16 cellular contexts compared by ENCODE assay signal in the genomic region with DNA sequence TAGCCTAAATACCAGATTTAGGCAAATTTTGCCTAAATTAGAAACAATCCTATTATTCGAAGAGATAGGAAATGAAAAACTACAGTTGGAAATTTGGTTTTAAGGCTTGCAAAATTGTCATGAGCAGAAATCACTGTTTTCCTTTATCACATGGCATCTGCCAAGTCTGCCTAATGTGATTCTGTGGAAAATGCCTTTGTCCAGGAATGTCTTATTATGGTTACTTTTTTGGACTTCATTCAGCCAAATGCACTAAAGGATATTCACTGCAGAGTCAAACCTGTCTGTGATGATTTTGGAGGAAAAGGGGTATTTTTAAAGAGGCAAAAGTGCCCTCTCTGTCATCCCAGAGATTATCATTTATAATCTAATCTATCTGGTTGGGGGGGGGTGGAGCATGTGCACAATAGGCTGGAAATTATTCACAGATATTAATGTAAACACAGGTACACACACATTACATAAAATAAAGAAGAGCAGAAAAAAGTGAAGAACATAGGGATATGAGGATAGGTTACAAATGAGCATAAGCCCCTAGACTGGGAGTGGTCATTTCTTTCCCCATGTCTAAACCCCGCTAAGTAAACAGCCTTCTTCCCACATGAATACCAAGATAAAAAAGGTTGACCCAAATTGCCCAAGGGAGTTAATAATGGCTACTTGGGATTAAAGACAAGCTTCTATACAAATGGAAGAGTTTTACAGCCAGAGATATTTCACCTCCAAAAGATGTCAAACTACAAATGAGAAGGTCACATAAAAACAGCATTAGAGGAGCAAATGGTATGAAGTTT.
DNase-seq lines count a peak whose midpoint lies in the region; ATAC-seq and TF ChIP-seq lines count a peak whose summit lies in the region.
"Had no signal": no experiment of that assay in that cellular context is flagged by ENCODE, and none has a peak within 500 bp of the region (broad histone marks: within the 10 kb centered on the region; RNA-seq: fewer than 3 reads in every experiment).

No MANE protein-coding gene starts in this region.

- DNase-seq in EH (ENCODE audit: low read depth) (peak; percentile 4), astrocyte of the hippocampus (ENCODE audit: low read depth, low spot score) (peak; percentile 63), fibroblast of villous mesenchyme (ENCODE audit: low read depth) (peak; percentile 80), NOMO-1 treated with DMSO at 0.1 percent for 48 hours (lab: John Stamatoyannopoulos, UW; ENCODE audit: unreplicated experiment) (no peak)
- no peak for DNase-seq in stimulated activated naive CD4-positive, alpha-beta T cell treated with Interleukin-2 at 50 U/mL for 16 hours (lab: John Stamatoyannopoulos, UW)
- no peak for DNase-seq in activated naive CD4-positive, alpha-beta T cell treated with Interleukin-2 at 50 U/mL for 16 hours
- DNase-seq: C1 segment of cervical spinal cord; Calu3; CD4-positive, alpha-beta T cell; DMS 273 treated with DMSO at 0.1 percent for 48 hours; DMS79; EL; HFFc6; KBM-7 had no signal

- H3K4me3 ChIP-seq in fibroblast of villous mesenchyme (ENCODE audit: low read depth, low read length), result no peak overlapping the region
- H3K4me3 ChIP-seq: A549 had no signal

- TF ChIP-seq CTCF in fibroblast of villous mesenchyme (IDR thresholded peaks at IDR 0.05; ENCODE audit: insufficient read depth, low read depth, low read length), result no peak

- ATAC-seq in activated CD4-positive, CD25-positive, alpha-beta regulatory T cell treated with anti-CD3 and anti-CD28 coated beads, Interleukin-2, amount 50 U/mL, for 24 hours, result no peak
- ATAC-seq: A549 had no signal

Comparison
In these comparisons a context has a peak if more than half of its experiments do, and no peak if none do; other contexts are left out.
1. DNase-seq: peak in EH (single experiment), astrocyte of the hippocampus (single experiment) and fibroblast of villous mesenchyme (single experiment); none in stimulated activated naive CD4-positive, alpha-beta T cell treated with Interleukin-2 at 50 U/mL for 16 hours (single experiment), NOMO-1 treated with DMSO at 0.1 percent for 48 hours (single experiment) and activated naive CD4-positive, alpha-beta T cell treated with Interleukin-2 at 50 U/mL for 16 hours (single experiment).